Comparison of ENCODE assay signal across 9 cellular contexts in genomic region chr1:156491151-156491949, GRCh38. TPM values are rescaled to one million over a fixed set of nuclear protein-coding genes. Genes with fewer than 3 reads are reported as not detected.
DNase-seq lines count a peak whose midpoint lies in the region; ATAC-seq and TF ChIP-seq lines count a peak whose summit lies in the region.
"Had no signal": no experiment of that assay in that cellular context is flagged by ENCODE, and none has a peak within 500 bp of the region (broad histone marks: within the 10 kb centered on the region; RNA-seq: fewer than 3 reads in every experiment).

No MANE protein-coding gene starts in this region.

- no peaks in the 10 kb centered on the region for H3K27me3 Mint-ChIP-seq in chondrocyte (ENCODE audit: low read depth)

- H3K9me2 ChIP-seq in Loucy (replicated peaks; ENCODE audit: low read depth, low read length) = no peaks in the 10 kb centered on the region

- H2AFZ ChIP-seq in Loucy (ENCODE audit: low read length) = no peak overlapping the region

- H3K9me3 ChIP-seq in Loucy (ENCODE audit: insufficient read depth, low read depth, low read length) (no peaks in the 10 kb centered on the region), neutrophil (no peaks in the 10 kb centered on the region)

- no peaks in the 10 kb centered on the region for H3F3A ChIP-seq in Loucy (ENCODE audit: low read depth)

- peak; percentile 24 for DNase-seq in ELR (ENCODE audit: low read depth)
- DNase-seq in chondrocyte (ENCODE audit: low spot score) = no peak
- no peak for DNase-seq in NCI-H524 treated with DMSO at 0.1 percent for 48 hours (lab: John Stamatoyannopoulos, UW)
- DNase-seq in central memory CD4-positive, alpha-beta T cell = no peak
- DNase-seq: NCI-H510A had no signal

- peak overlapping the region; percentile 49 for H3K27ac ChIP-seq in neutrophil

- peaks cover 1% of the 10 kb centered on the region for H3K36me3 Mint-ChIP-seq in chondrocyte (ENCODE audit: low read depth)

- H3K4me3 Mint-ChIP-seq in chondrocyte (ENCODE audit: unreplicated experiment) = peak overlapping the region; percentile 65

- TF ChIP-seq CTCF in Loucy (conservative IDR thresholded peaks at IDR 0.05; ENCODE audit: low read length) (no peak), chondrocyte (IDR thresholded peaks at IDR 0.05) (no peak), neutrophil (IDR thresholded peaks at IDR 0.05) (no peak)

- H3K36me3 ChIP-seq in Loucy (ENCODE audit: insufficient read depth, low read length) (peaks cover 5% of the 10 kb centered on the region; the same call in 1 of the 2 replicates), neutrophil (peaks cover 35% of the 10 kb centered on the region)

- H3K27me3 ChIP-seq in Loucy (ENCODE audit: insufficient read depth, low read length, poor library complexity, severe bottlenecking) (no peaks in the 10 kb centered on the region), neutrophil (no peaks in the 10 kb centered on the region)

- ATAC-seq in HG03025 (IDR thresholded peaks at IDR 0.05; ENCODE audit: low FRiP score, unreplicated experiment) (no peak), GM19023 (IDR thresholded peaks at IDR 0.05; ENCODE audit: unreplicated experiment) (no peak)

- peak overlapping the region; percentile 94 for H3K27ac Mint-ChIP-seq in chondrocyte (ENCODE audit: unreplicated experiment)

- H3K4me1 Mint-ChIP-seq in chondrocyte (ENCODE audit: low read depth) = peaks cover 97% of the 10 kb centered on the region

- H3K4me3 ChIP-seq in Loucy (ENCODE audit: low read length, poor library complexity, severe bottlenecking) (no peak overlapping the region), neutrophil (ENCODE audit: low read depth in 1 of 2, low read length in 1 of 2) (peak overlapping the region in 1 of 2 experiments; percentile 2)

- H3K79me2 ChIP-seq in Loucy (ENCODE audit: insufficient read depth, low read length) = peaks cover 100% of the 10 kb centered on the region

- H3K9me3 Mint-ChIP-seq in chondrocyte (ENCODE audit: low read depth) = no peaks in the 10 kb centered on the region

- H4K20me1 ChIP-seq in Loucy (ENCODE audit: insufficient read depth, low read length, poor library complexity, severe bottlenecking) = peaks cover 97% of the 10 kb centered on the region

- H3K4me2 ChIP-seq in Loucy (ENCODE audit: low read depth, low read length, poor library complexity, severe bottlenecking) = peak overlapping the region; percentile 59

- H3K9ac ChIP-seq in Loucy (ENCODE audit: low read depth, low read length, poor library complexity, severe bottlenecking) = peak overlapping the region; percentile 44

- H3K4me1 ChIP-seq in Loucy (ENCODE audit: insufficient read depth, low read length, poor library complexity, severe bottlenecking) (peaks cover 66% of the 10 kb centered on the region), neutrophil (ENCODE audit: control insufficient read depth in 1 of 2, insufficient read depth in 1 of 2, low read depth in 1 of 2, low read length in 1 of 2) (peaks cover 38 to 65% of the 10 kb centered on the region in 2 experiments)

RNA-seq across cellular contexts. Expression of gene MEF2D, which starts 9.2 kb away (rescaled TPM):
- 42.3 to 64.7 TPM (median 62.0 TPM) in 3 replicates for total RNA-seq in chondrocyte
